Comparison of ENCODE assay signal across 33 cellular contexts in genomic region chr7:128801008-128801407, GRCh38. TPM values are rescaled to one million over a fixed set of nuclear protein-coding genes. Genes with fewer than 3 reads are reported as not detected.
"Had no signal": no experiment of that assay in that cellular context is flagged by ENCODE, and none has a peak within 500 bp of the region (broad histone marks: within the 10 kb centered on the region; RNA-seq: fewer than 3 reads in every experiment).

No MANE protein-coding gene starts in this region.

- H3K9me3 ChIP-seq: gastrocnemius medialis, heart right ventricle, ovary, psoas muscle, sigmoid colon, thoracic aorta, tibial nerve, vagina had no signal

- H3K4me3 ChIP-seq: dorsolateral prefrontal cortex, gastrocnemius medialis, heart right ventricle, ovary, psoas muscle, sigmoid colon, thoracic aorta, tibial nerve, vagina had no signal

- H3K27me3 ChIP-seq: dorsolateral prefrontal cortex, gastrocnemius medialis, heart right ventricle, ovary, sigmoid colon, tibial nerve, vagina had no signal

- H3K36me3 ChIP-seq: gastrocnemius medialis, ovary had no signal

- H3K27ac ChIP-seq: epithelial cell of prostate, gastrocnemius medialis, heart right ventricle, ovary, psoas muscle, sigmoid colon, thoracic aorta, tibial nerve, vagina had no signal

- DNase-seq: cerebellar nuclear complex; dorsolateral prefrontal cortex; effector CD8-positive, alpha-beta T cell; foreskin fibroblast; gastrocnemius medialis; heart right ventricle; hypothalamus; immature natural killer cell; islet precursor cell; kidney glomerular epithelial cell; mesenchymal stem cell; midbrain; naive thymus-derived CD8-positive, alpha-beta T cell; occipital lobe; ovary; posterior cingulate gyrus; psoas muscle; right cardiac atrium; sigmoid colon; stimulated activated CD4-positive, alpha-beta T cell treated with anti-CD3 and anti-CD28 coated beads, Interleukin-15, amount 100 ng/mL, for 24 hours; stimulated activated CD4-positive, alpha-beta T cell treated with anti-CD3 and anti-CD28 coated beads, Interleukin-2, amount 100 ng/mL, for 48 hours; stimulated activated naive B cell treated with anti-CD40 and anti-IgM and Interleukin-4, amounts not matched to agents 10 μg/mL and 1 μg/mL and 100 μg/mL, for 72 hours had no signal

- H3K4me1 ChIP-seq: heart right ventricle, sigmoid colon, tibial nerve, vagina had no signal

RNA-seq across cellular contexts. Expression of gene OPN1SW, which starts 25.4 kb away (rescaled TPM):
- total RNA-seq: endodermal cell; esophagus mucosa; gastrocnemius medialis; heart right ventricle; lower leg skin; lung microvascular endothelial cell; naive thymus-derived CD8-positive, alpha-beta T cell; occipital lobe; ovary; psoas muscle; renal cortical epithelial cell; right cardiac atrium; sigmoid colon; skeletal muscle tissue; thoracic aorta; tibial nerve; ureter; vagina had no signal

RNA-seq across cellular contexts. Expression of gene FLNC, which starts 29.2 kb away (rescaled TPM):
- total RNA-seq: naive thymus-derived CD8-positive, alpha-beta T cell had no signal
